In the genomic region with DNA sequence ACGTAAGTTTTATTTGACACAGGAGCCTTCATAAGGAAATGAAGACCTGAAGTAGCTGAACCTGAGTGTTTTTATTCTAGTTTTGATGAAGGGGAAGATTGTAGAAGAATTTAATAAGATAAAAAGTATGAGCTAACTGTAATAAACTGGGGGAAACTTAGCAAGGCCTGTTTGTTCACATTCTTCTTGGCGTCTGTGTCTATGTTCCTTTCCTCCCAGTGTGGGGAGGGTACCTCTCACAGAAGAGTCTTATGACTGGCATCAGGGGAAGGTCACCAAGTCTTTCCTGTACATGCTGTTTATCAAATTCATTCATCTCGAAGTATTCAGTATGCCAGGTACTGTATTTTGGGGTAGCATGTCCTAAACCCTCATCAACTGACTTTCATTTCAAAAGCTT, we compare ENCODE assay signal across 23 cellular contexts.
DNase-seq lines count a peak whose midpoint lies in the region; ATAC-seq, FAIRE-seq and TF ChIP-seq lines count a peak whose summit lies in the region.
"Had no signal": no experiment of that assay in that cellular context is flagged by ENCODE, and none has a peak within 500 bp of the region (broad histone marks: within the 10 kb centered on the region; RNA-seq: fewer than 3 reads in every experiment).

No MANE protein-coding gene starts in this region.

- H3K27me3 ChIP-seq in endothelial cell of umbilical vein (ENCODE audit: control insufficient read depth in 2 of 2, insufficient read depth in 2 of 2, low read length in 2 of 2) (no peaks in the 10 kb centered on the region), trophoblast cell (ENCODE audit: insufficient read depth, low read length) (no peaks in the 10 kb centered on the region)
- H3K27me3 ChIP-seq: BLaER1 treated with 17β-estradiol and CSF1 and Interleukin-3, amounts not matched to agents 10 nM and 100 nM; suprapubic skin had no signal

- intact Hi-C loops in endothelial cell of umbilical vein (cut with micrococcal nuclease): no loop called here

- no peak overlapping the region for H3K4ac ChIP-seq in trophoblast cell (ENCODE audit: low read depth, low read length)

- no peak for TF ChIP-seq CTCF in endothelial cell of umbilical vein (IDR thresholded peaks at IDR 0.05; ENCODE audit: extremely low read depth in 1 of 2, insufficient read depth in 1 of 2, low read depth in 1 of 2, low read length in 2 of 2)

- no peaks in the 10 kb centered on the region for H3K9me1 ChIP-seq in endothelial cell of umbilical vein (replicated peaks; ENCODE audit: control insufficient read depth, extremely low read depth, insufficient read depth, low read length)

- DNase-seq in NCI-H146 (lab: John Stamatoyannopoulos, UW): peak; percentile 37
- no peak for DNase-seq in NCI-H146 treated with DMSO at 0.1 percent for 48 hours (lab: John Stamatoyannopoulos, UW; ENCODE audit: unreplicated experiment)
- DNase-seq in NCI-H69 (lab: John Stamatoyannopoulos, UW): peak; percentile 40
- DNase-seq in endothelial cell of umbilical vein (ENCODE audit: low read depth, low spot score): peak; percentile 41
- peak; percentile 57 to 76 for DNase-seq in trophoblast cell
- DNase-seq in activated CD8-positive, alpha-beta T cell treated with anti-CD3 and anti-CD28 coated beads, Interleukin-2, amount 10 ng/mL, durations not matched to agents 7 days and 5 days: no peak
- DNase-seq in stimulated activated naive CD8-positive, alpha-beta T cell treated with anti-CD3 and anti-CD28 coated beads, Interleukin-15, Interleukin-2, amounts not matched to agents 100 U/mL and 50 U/mL, for 24 hours: no peak
- DNase-seq: activated CD4-positive, alpha-beta T cell treated with anti-CD3 and anti-CD28 coated beads, Interleukin-2, amount 50 U/mL, for 4 hours; activated CD8-positive, alpha-beta memory T cell treated with anti-CD3 and anti-CD28 coated beads, Interleukin-2, amount 50 U/mL, for 4 hours; aorta; caudate nucleus; naive B cell; NCI-H1694; stimulated activated CD4-positive, alpha-beta T cell treated with anti-CD3 and anti-CD28 coated beads, Interleukin-2, amount 100 ng/mL, for 48 hours; WERI-Rb-1 had no signal

- no peak overlapping the region for H2BK120ac ChIP-seq in trophoblast cell (ENCODE audit: insufficient read depth, low read length, poor library complexity)

- no peak overlapping the region for H4K12ac ChIP-seq in trophoblast cell (ENCODE audit: low read depth, low read length)

- H3K27ac Mint-ChIP-seq in activated CD8-positive, alpha-beta T cell treated with anti-CD3 and anti-CD28 coated beads, Interleukin-2, amount 10 ng/mL, durations not matched to agents 7 days and 5 days: no peak overlapping the region
- H3K27ac Mint-ChIP-seq: activated naive CD4-positive, alpha-beta T cell treated with anti-CD3 and anti-CD28 coated beads, Interleukin-2, amount 50 U/mL, for 24 hours; dendritic cell treated with granulocyte-macrophage colony-stimulating factor and Interleukin-4, amounts not matched to agents 40 ng/mL and 50 ng/mL, for 4 days; stimulated activated effector memory CD8-positive, alpha-beta T cell treated with anti-CD3 and anti-CD28 coated beads, Interleukin-12 subunit alpha, Interleukin-12 subunit beta, amount 100 ng/mL, for 72 hours had no signal

- H3K9me3 ChIP-seq in endothelial cell of umbilical vein (replicated peaks; ENCODE audit: control insufficient read depth, insufficient read depth, low read length) (no peaks in the 10 kb centered on the region), trophoblast cell (ENCODE audit: insufficient read depth, low read depth, low read length) (no peaks in the 10 kb centered on the region)
- H3K9me3 ChIP-seq: suprapubic skin had no signal

- no peaks in the 10 kb centered on the region for H3K27me3 Mint-ChIP-seq in activated CD8-positive, alpha-beta T cell treated with anti-CD3 and anti-CD28 coated beads, Interleukin-2, amount 10 ng/mL, durations not matched to agents 7 days and 5 days (ENCODE audit: low read depth)
- H3K27me3 Mint-ChIP-seq: activated naive CD4-positive, alpha-beta T cell treated with anti-CD3 and anti-CD28 coated beads, Interleukin-2, amount 50 U/mL, for 24 hours; dendritic cell treated with granulocyte-macrophage colony-stimulating factor and Interleukin-4, amounts not matched to agents 40 ng/mL and 50 ng/mL, for 4 days; naive B cell had no signal

- BruUV-seq in endothelial cell of umbilical vein (replicated peaks; lab: Mats Ljungman, UMichigan): no TSS peak

- no peaks in the 10 kb centered on the region for H3K36me3 Mint-ChIP-seq in activated CD8-positive, alpha-beta T cell treated with anti-CD3 and anti-CD28 coated beads, Interleukin-2, amount 10 ng/mL, durations not matched to agents 7 days and 5 days (ENCODE audit: low read depth)
- H3K36me3 Mint-ChIP-seq: stimulated activated effector memory CD8-positive, alpha-beta T cell treated with anti-CD3 and anti-CD28 coated beads, Interleukin-12 subunit alpha, Interleukin-12 subunit beta, amount 100 ng/mL, for 72 hours had no signal

- H3K9me3 Mint-ChIP-seq in activated CD8-positive, alpha-beta T cell treated with anti-CD3 and anti-CD28 coated beads, Interleukin-2, amount 10 ng/mL, durations not matched to agents 7 days and 5 days (ENCODE audit: insufficient read depth): no peaks in the 10 kb centered on the region
- H3K9me3 Mint-ChIP-seq: activated naive CD4-positive, alpha-beta T cell treated with anti-CD3 and anti-CD28 coated beads, Interleukin-2, amount 50 U/mL, for 24 hours; dendritic cell treated with granulocyte-macrophage colony-stimulating factor and Interleukin-4, amounts not matched to agents 40 ng/mL and 50 ng/mL, for 4 days; stimulated activated effector memory CD8-positive, alpha-beta T cell treated with anti-CD3 and anti-CD28 coated beads, Interleukin-12 subunit alpha, Interleukin-12 subunit beta, amount 100 ng/mL, for 72 hours had no signal

- no peak overlapping the region for H2AFZ ChIP-seq in endothelial cell of umbilical vein (ENCODE audit: low read depth, low read length)
- H2AFZ ChIP-seq in trophoblast cell (ENCODE audit: insufficient read depth, low read length, poor library complexity): no peak overlapping the region

- no peak for ATAC-seq in activated CD8-positive, alpha-beta T cell treated with anti-CD3 and anti-CD28 coated beads, Interleukin-2, amount 10 ng/mL, durations not matched to agents 7 days and 5 days
- no peak for ATAC-seq in stimulated activated naive CD8-positive, alpha-beta T cell treated with anti-CD3 and anti-CD28 coated beads, Interleukin-15, Interleukin-2, amounts not matched to agents 100 U/mL and 50 U/mL, for 24 hours
- no peak for ATAC-seq in GM18498 (IDR thresholded peaks at IDR 0.05; ENCODE audit: unreplicated experiment)
- ATAC-seq: stimulated activated effector memory CD8-positive, alpha-beta T cell treated with anti-CD3 and anti-CD28 coated beads, Interleukin-12 subunit alpha, Interleukin-12 subunit beta, amount 100 ng/mL, for 72 hours had no signal

- H3K79me1 ChIP-seq in trophoblast cell (ENCODE audit: low read length): peaks cover 4% of the 10 kb centered on the region

- no peak overlapping the region for H3K4me2 ChIP-seq in endothelial cell of umbilical vein (ENCODE audit: insufficient read depth, low read length)
- no peak overlapping the region for H3K4me2 ChIP-seq in trophoblast cell (ENCODE audit: low read length)
- H3K4me2 ChIP-seq: BLaER1 treated with 17β-estradiol and CSF1 and Interleukin-3, amounts not matched to agents 10 nM and 100 nM had no signal

- dilution Hi-C loops in endothelial cell of umbilical vein (cut with MboI; ENCODE audit: extremely low pct_ligation_motif_present, low sequenced_read_pairs): no loop called here

- no peak overlapping the region for H2AK5ac ChIP-seq in trophoblast cell (ENCODE audit: low read length)

- H4K8ac ChIP-seq in trophoblast cell (ENCODE audit: low read depth, low read length): no peak overlapping the region

- no peaks in the 10 kb centered on the region for H4K20me1 ChIP-seq in endothelial cell of umbilical vein (replicated peaks; ENCODE audit: control insufficient read depth, extremely low read depth, insufficient read depth, low read length)

- H3K27ac ChIP-seq in endothelial cell of umbilical vein (ENCODE audit: insufficient read depth, low read depth, low read length) (no peak overlapping the region), trophoblast cell (ENCODE audit: low read depth, low read length) (peak overlapping the region; percentile 39)
- H3K27ac ChIP-seq: BLaER1 treated with 17β-estradiol and CSF1 and Interleukin-3, amounts not matched to agents 10 nM and 100 nM; suprapubic skin; WERI-Rb-1 had no signal

- no peak overlapping the region for H2BK12ac ChIP-seq in trophoblast cell (ENCODE audit: low read length)

- no peak overlapping the region for H4K91ac ChIP-seq in trophoblast cell (ENCODE audit: low read depth, low read length)

- no peaks in the 10 kb centered on the region for H3K4me1 Mint-ChIP-seq in activated CD8-positive, alpha-beta T cell treated with anti-CD3 and anti-CD28 coated beads, Interleukin-2, amount 10 ng/mL, durations not matched to agents 7 days and 5 days (ENCODE audit: low read depth)

- H3K14ac ChIP-seq in trophoblast cell (ENCODE audit: low read length): no peak overlapping the region

- H3K9ac ChIP-seq in endothelial cell of umbilical vein (replicated peaks; ENCODE audit: extremely low read depth, insufficient read depth, low read length) (no peak overlapping the region), trophoblast cell (ENCODE audit: low read length) (no peak overlapping the region)
- H3K9ac ChIP-seq: BLaER1 treated with 17β-estradiol and CSF1 and Interleukin-3, amounts not matched to agents 10 nM and 100 nM had no signal

- H2BK5ac ChIP-seq in trophoblast cell (ENCODE audit: low read depth, low read length, poor library complexity): no peak overlapping the region

- H3K36me3 ChIP-seq in endothelial cell of umbilical vein (ENCODE audit: control insufficient read depth in 2 of 2, extremely low read depth in 1 of 2, insufficient read depth in 2 of 2, low read length in 2 of 2): no peaks in the 10 kb centered on the region
- H3K36me3 ChIP-seq in trophoblast cell (ENCODE audit: control insufficient read depth in 1 of 2, insufficient read depth in 2 of 2, low read length in 2 of 2): no peaks in the 10 kb centered on the region
- H3K36me3 ChIP-seq: suprapubic skin, WERI-Rb-1 had no signal

- CTCF ChIA-PET in endothelial cell of umbilical vein (lab: Charles Lee): interaction anchor here (1.2 to 3.6 kb wide), 6 partner anchors 9 to 219 kb away, joined by 3 to 15 read pairs (median 4); no protein-coding TSS in a partner anchor
- CTCF ChIA-PET in activated CD8-positive, alpha-beta T cell treated with anti-CD3 and anti-CD28 coated beads, Interleukin-2, amount 10 ng/mL, durations not matched to agents 7 days and 5 days (lab: Charles Lee): interaction anchor here (1.1 kb wide), 1 partner anchor 10 kb away, joined by 3 read pairs; no protein-coding TSS in a partner anchor

- no peak for FAIRE-seq in endothelial cell of umbilical vein (lab: Jason Lieb, UNC)
- FAIRE-seq: A204.1, urothelium cell line had no signal

- no peak overlapping the region for H3K4me3 Mint-ChIP-seq in activated CD8-positive, alpha-beta T cell treated with anti-CD3 and anti-CD28 coated beads, Interleukin-2, amount 10 ng/mL, durations not matched to agents 7 days and 5 days
- H3K4me3 Mint-ChIP-seq: activated naive CD4-positive, alpha-beta T cell treated with anti-CD3 and anti-CD28 coated beads, Interleukin-2, amount 50 U/mL, for 24 hours; dendritic cell treated with granulocyte-macrophage colony-stimulating factor and Interleukin-4, amounts not matched to agents 40 ng/mL and 50 ng/mL, for 4 days; naive B cell; stimulated activated effector memory CD8-positive, alpha-beta T cell treated with anti-CD3 and anti-CD28 coated beads, Interleukin-12 subunit alpha, Interleukin-12 subunit beta, amount 100 ng/mL, for 72 hours had no signal

- H3K23ac ChIP-seq in trophoblast cell (ENCODE audit: low read length): no peak overlapping the region

- H3K79me2 ChIP-seq in endothelial cell of umbilical vein (ENCODE audit: control insufficient read depth, insufficient read depth, low read length): no peaks in the 10 kb centered on the region
- H3K79me2 ChIP-seq in trophoblast cell (ENCODE audit: control insufficient read depth, insufficient read depth, low read length, poor library complexity): no peaks in the 10 kb centered on the region

- POLR2A ChIA-PET in endothelial cell of umbilical vein (lab: Charles Lee): no interaction called here
- POLR2A ChIA-PET in activated CD8-positive, alpha-beta T cell treated with anti-CD3 and anti-CD28 coated beads, Interleukin-2, amount 10 ng/mL, durations not matched to agents 7 days and 5 days (lab: Charles Lee): no interaction called here

- TF ChIP-seq POLR2A in endothelial cell of umbilical vein (IDR thresholded peaks at IDR 0.05; ENCODE audit: low read depth, low read length): no peak

- H3K18ac ChIP-seq in trophoblast cell (ENCODE audit: low read length): no peak overlapping the region

- H3K4me1 ChIP-seq in endothelial cell of umbilical vein (ENCODE audit: control insufficient read depth, extremely low read depth, insufficient read depth, low read length) (peaks cover 10% of the 10 kb centered on the region), trophoblast cell (ENCODE audit: control insufficient read depth in 1 of 2, insufficient read depth in 2 of 2, low read length in 2 of 2) (peaks cover 4% of the 10 kb centered on the region in 2 experiments)
- H3K4me1 ChIP-seq: BLaER1 treated with 17β-estradiol and CSF1 and Interleukin-3, amounts not matched to agents 10 nM and 100 nM had no signal

- no peak overlapping the region for H3K4me3 ChIP-seq in endothelial cell of umbilical vein (replicated peaks in 1 of 3; ENCODE audit: insufficient read depth in 1 of 3, low read depth in 1 of 3, low read length in 3 of 3)
- no peak overlapping the region for H3K4me3 ChIP-seq in trophoblast cell (ENCODE audit: low read depth, low read length)
- H3K4me3 ChIP-seq: BLaER1 treated with 17β-estradiol and CSF1 and Interleukin-3, amounts not matched to agents 10 nM and 100 nM; suprapubic skin had no signal

- WGBS in trophoblast cell (ENCODE audit: extremely low coverage, insufficient coverage, insufficient read length): no CpG with 5 or more reads among the region's 3 CpGs

Comparison
In these comparisons a context has a peak if more than half of its experiments do, and no peak if none do; other contexts are left out.
1. DNase-seq: peak in NCI-H146 (single experiment), NCI-H69 (single experiment), endothelial cell of umbilical vein (single experiment) and trophoblast cell (2 of 2); none in NCI-H146 treated with DMSO at 0.1 percent for 48 hours (single experiment), activated CD8-positive, alpha-beta T cell treated with anti-CD3 and anti-CD28 coated beads, Interleukin-2, amount 10 ng/mL, durations not matched to agents 7 days and 5 days (single experiment) and stimulated activated naive CD8-positive, alpha-beta T cell treated with anti-CD3 and anti-CD28 coated beads, Interleukin-15, Interleukin-2, amounts not matched to agents 100 U/mL and 50 U/mL, for 24 hours (single experiment).